In genomic region chr3:112582242-112582874, GRCh38 we compare ENCODE assay signal across 8 cellular contexts. TPM values are rescaled to one million over a fixed set of nuclear protein-coding genes. Genes with fewer than 3 reads are reported as not detected.
DNase-seq lines count a peak whose midpoint lies in the region; ATAC-seq, FAIRE-seq and TF ChIP-seq lines count a peak whose summit lies in the region.

No MANE protein-coding gene starts in this region.

- WGBS in testis, 2 donors = 68 to 81% methylated on average over 2 of the region's 2 CpGs

- H3K4me3 Mint-ChIP-seq in activated T-cell treated with anti-CD3 and anti-CD28 coated beads, Interleukin-2, amount 50 U/mL, for 72 hours = no peak overlapping the region

- TF ChIP-seq POLR2A in testis (IDR thresholded peaks at IDR 0.05) = no peak

- peak; percentile 86 for FAIRE-seq in islet of Langerhans (lab: Jason Lieb, UNC)

- peak overlapping the region; percentile 1 for H3K27ac Mint-ChIP-seq in activated T-cell treated with anti-CD3 and anti-CD28 coated beads, Interleukin-2, amount 50 U/mL, for 72 hours

- peaks cover 3 to 10% of the 10 kb centered on the region in 2 donors for H3K36me3 Mint-ChIP-seq in activated T-cell treated with anti-CD3 and anti-CD28 coated beads, Interleukin-2, amount 50 U/mL, for 72 hours (ENCODE audit: insufficient read depth in 2 of 2)

- intact Hi-C loops in testis (cut with DNase I; ENCODE audit: low total_unique reads) = no loop called here

- H3K27me3 ChIP-seq in testis = no peaks in the 10 kb centered on the region

- no peaks in the 10 kb centered on the region for H3K9me3 ChIP-seq in testis

- TF ChIP-seq CTCF in GM20000 (IDR thresholded peaks at IDR 0.05; ENCODE audit: extremely low read depth, missing control alignments) (peak; percentile 52), testis (IDR thresholded peaks at IDR 0.05) (peak; percentile 15 to 49 (median 37))

- H3K4me3 ChIP-seq in testis = no peak overlapping the region

- peak; percentile 34 to 53 for ATAC-seq in activated T-cell treated with anti-CD3 and anti-CD28 coated beads, Interleukin-2, amount 50 U/mL, for 72 hours (replicated peaks in 1 of 2)
- no peak for ATAC-seq in HG03378 (IDR thresholded peaks at IDR 0.05; ENCODE audit: unreplicated experiment)

- no peaks in the 10 kb centered on the region for H3K36me3 ChIP-seq in testis (ENCODE audit: low read depth, missing control alignments)

- H3K9me3 Mint-ChIP-seq in activated T-cell treated with anti-CD3 and anti-CD28 coated beads, Interleukin-2, amount 50 U/mL, for 72 hours = no peaks in the 10 kb centered on the region

- no peaks in the 10 kb centered on the region for H3K27me3 Mint-ChIP-seq in activated T-cell treated with anti-CD3 and anti-CD28 coated beads, Interleukin-2, amount 50 U/mL, for 72 hours (ENCODE audit: low read depth)

- H3K4me1 Mint-ChIP-seq in activated T-cell treated with anti-CD3 and anti-CD28 coated beads, Interleukin-2, amount 50 U/mL, for 72 hours (ENCODE audit: low read depth) = peaks cover 10% of the 10 kb centered on the region

- no peaks in the 10 kb centered on the region for H3K4me1 ChIP-seq in testis

- no peak overlapping the region for H3K27ac ChIP-seq in testis

- DNase-seq in COR-L47 (lab: John Stamatoyannopoulos, UW) = peak; percentile 27
- DNase-seq in GM20000 (ENCODE audit: low spot score) = no peak
- DNase-seq in NCI-H446 treated with DMSO at 0.1 percent for 48 hours (lab: John Stamatoyannopoulos, UW) = peak; percentile 32
- peak in 1 of 2 donors; percentile 11 for DNase-seq in activated T-cell treated with anti-CD3 and anti-CD28 coated beads, Interleukin-2, amount 50 U/mL, for 72 hours
- no peak for DNase-seq in testis
- no peak for DNase-seq in middle frontal gyrus (ENCODE audit: extremely low spot score, low spot score)

RNA-seq across cellular contexts. Expression of gene SLC35A5, which starts 20.5 kb away (rescaled TPM):
- 10 to 100 TPM; 24.8 TPM for total RNA-seq in activated T-cell treated with anti-CD3 and anti-CD28 coated beads, Interleukin-2, amount 50 U/mL, for 72 hours
- 10 to 100 TPM; 51.4 to 54.9 TPM for total RNA-seq in testis
- polyA plus RNA-seq in testis (ENCODE audit: insufficient read depth, low read depth, low replicate concordance) = 64.2 TPM

RNA-seq across cellular contexts. Expression of gene ATG3, which starts 20.6 kb away (rescaled TPM):
- total RNA-seq in activated T-cell treated with anti-CD3 and anti-CD28 coated beads, Interleukin-2, amount 50 U/mL, for 72 hours = 10 to 100 TPM; 52.0 to 52.2 TPM
- 100 to 1,000 TPM; 108 to 126 TPM for total RNA-seq in testis
- 200 TPM for polyA plus RNA-seq in testis (ENCODE audit: insufficient read depth, low read depth, low replicate concordance)

RNA-seq across cellular contexts. Expression of gene CCDC80, which starts 58.6 kb away (rescaled TPM):
- not detected for total RNA-seq in activated T-cell treated with anti-CD3 and anti-CD28 coated beads, Interleukin-2, amount 50 U/mL, for 72 hours
- 10 to 100 TPM; 13.8 to 18.8 TPM for total RNA-seq in testis
- polyA plus RNA-seq in testis (ENCODE audit: insufficient read depth, low read depth, low replicate concordance) = 159 TPM

Comparison
In these comparisons a context has a peak if more than half of its experiments do, and no peak if none do; other contexts are left out.
1. DNase-seq: peak in COR-L47 (single experiment) and NCI-H446 treated with DMSO at 0.1 percent for 48 hours (single experiment); none in GM20000 (single experiment), testis (single experiment) and middle frontal gyrus (single experiment).
2. RNA of gene CCDC80, which starts 58.6 kb away (total RNA-seq): 13.8 to 18.8 TPM in testis; not detected in activated T-cell treated with anti-CD3 and anti-CD28 coated beads, Interleukin-2, amount 50 U/mL, for 72 hours; every median in the first group is over 10 times any median in the second.